In genomic region chr18:75124967-75125358, GRCh38 we compare ENCODE assay signal across 1 cellular context.
TF ChIP-seq lines count a peak whose summit lies in the region.

No MANE protein-coding gene starts in this region.

TF ChIP-seq in WTC11, 78 proteins besides CTCF, POLR2A, EP300 and RAD21 (continued from another document):
- TF ChIP-seq, protein P1, sequence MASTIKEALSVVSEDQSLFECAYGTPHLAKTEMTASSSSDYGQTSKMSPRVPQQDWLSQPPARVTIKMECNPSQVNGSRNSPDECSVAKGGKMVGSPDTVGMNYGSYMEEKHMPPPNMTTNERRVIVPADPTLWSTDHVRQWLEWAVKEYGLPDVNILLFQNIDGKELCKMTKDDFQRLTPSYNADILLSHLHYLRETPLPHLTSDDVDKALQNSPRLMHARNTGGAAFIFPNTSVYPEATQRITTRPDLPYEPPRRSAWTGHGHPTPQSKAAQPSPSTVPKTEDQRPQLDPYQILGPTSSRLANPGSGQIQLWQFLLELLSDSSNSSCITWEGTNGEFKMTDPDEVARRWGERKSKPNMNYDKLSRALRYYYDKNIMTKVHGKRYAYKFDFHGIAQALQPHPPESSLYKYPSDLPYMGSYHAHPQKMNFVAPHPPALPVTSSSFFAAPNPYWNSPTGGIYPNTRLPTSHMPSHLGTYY (CRISPR knock-in tag; IDR thresholded peaks at IDR 0.05) = no peak
- TF ChIP-seq NFYB (CRISPR knock-in tag; conservative IDR thresholded peaks at IDR 0.05; ENCODE audit: low read depth) (no peak), NR3C1 (CRISPR knock-in tag; conservative IDR thresholded peaks at IDR 0.05; ENCODE audit: low read depth) (no peak), ZNF317 (CRISPR knock-in tag; IDR thresholded peaks at IDR 0.05; ENCODE audit: borderline replicate concordance, low read depth) (no peak), NR1H2 (CRISPR knock-in tag; IDR thresholded peaks at IDR 0.05) (no peak), PREB (CRISPR knock-in tag; IDR thresholded peaks at IDR 0.05; ENCODE audit: borderline replicate concordance) (no peak), SMAD3 (CRISPR knock-in tag; IDR thresholded peaks at IDR 0.05; ENCODE audit: borderline replicate concordance) (no peak), HMGA2 (CRISPR knock-in tag; IDR thresholded peaks at IDR 0.05) (no peak)
- TF ChIP-seq, protein P2, sequence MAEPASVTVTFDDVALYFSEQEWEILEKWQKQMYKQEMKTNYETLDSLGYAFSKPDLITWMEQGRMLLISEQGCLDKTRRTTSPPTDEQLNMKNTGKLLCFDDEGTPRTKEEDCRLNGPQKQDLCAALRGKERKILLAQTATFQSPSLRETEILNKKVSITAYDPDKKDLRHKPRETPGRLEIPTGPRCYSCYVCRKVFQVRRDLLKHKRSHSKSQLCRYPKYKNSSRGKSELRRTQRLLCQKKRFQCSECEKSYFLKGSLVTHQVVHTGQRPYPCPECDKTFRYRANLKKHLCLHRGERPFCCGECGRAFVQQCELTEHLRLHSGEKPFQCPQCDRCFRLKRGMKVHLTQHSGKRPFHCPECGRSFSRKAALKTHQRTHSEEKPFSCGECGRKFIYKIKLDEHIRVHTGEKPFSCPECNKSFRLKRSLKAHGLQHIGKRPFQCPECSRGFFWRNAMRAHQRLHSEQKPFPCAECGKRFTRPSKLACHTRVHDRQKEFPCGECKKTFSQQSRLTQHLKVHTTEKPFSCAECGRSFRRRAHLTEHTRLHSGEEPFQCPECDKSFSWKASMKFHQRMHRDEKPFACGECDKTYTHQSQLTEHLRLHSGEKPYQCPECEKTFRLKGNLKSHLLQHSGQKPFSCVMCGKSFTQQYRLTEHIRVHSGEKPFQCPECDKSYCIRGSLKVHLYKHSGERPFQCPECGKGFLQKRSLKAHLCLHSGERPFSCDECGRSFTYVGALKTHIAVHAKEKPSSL (CRISPR knock-in tag; conservative IDR thresholded peaks at IDR 0.05) = no peak
